13 cellular contexts compared by ENCODE assay signal in genomic region chr19:49336482-49337266, GRCh38. TPM values are rescaled to one million over a fixed set of nuclear protein-coding genes. Genes with fewer than 3 reads are reported as not detected.
DNase-seq lines count a peak whose midpoint lies in the region; ATAC-seq and TF ChIP-seq lines count a peak whose summit lies in the region.
"Had no signal": no experiment of that assay in that cellular context is flagged by ENCODE, and none has a peak within 500 bp of the region (broad histone marks: within the 10 kb centered on the region; RNA-seq: fewer than 3 reads in every experiment).

No MANE protein-coding gene starts in this region.

- BruUV-seq in IMR-90 (replicated peaks; lab: Mats Ljungman, UMichigan), result no TSS peak

- no peak overlapping the region for H4K8ac ChIP-seq in IMR-90 (ENCODE audit: low read depth in 2 of 2, low read length in 2 of 2)

- H3K27me3 Mint-ChIP-seq in CD8-positive, alpha-beta memory T cell, result peaks cover 0 to 3% of the 10 kb centered on the region in 2 donors
- H3K27me3 Mint-ChIP-seq in activated naive CD8-positive, alpha-beta T cell treated with anti-CD3 and anti-CD28 coated beads, Interleukin-2, amount 10 ng/mL, durations not matched to agents 7 days and 5 days, result no peaks in the 10 kb centered on the region
- no peaks in the 10 kb centered on the region for H3K27me3 Mint-ChIP-seq in natural killer cell treated with Interleukin-12 subunit alpha and Interleukin-12 subunit beta and Interleukin-15 and Interleukin-18, amount 100 ng/mL, for 72 hours

- no peak overlapping the region for H2AFZ ChIP-seq in IMR-90 (replicated peaks; ENCODE audit: low read length, poor library complexity)

- H3K9me1 ChIP-seq in IMR-90 (ENCODE audit: insufficient read depth, low read length), result peaks cover 5% of the 10 kb centered on the region; the same call in 1 of the 2 replicates

- TF ChIP-seq POLR2A in IMR-90 (IDR thresholded peaks at IDR 0.05; ENCODE audit: low read depth, low read length), result no peak

- POLR2A ChIA-PET in CD8-positive, alpha-beta memory T cell (lab: Charles Lee), result no interaction called here
- POLR2A ChIA-PET in IMR-90 (lab: Charles Lee; ENCODE audit: unreplicated experiment), result no interaction called here
- POLR2A ChIA-PET in activated naive CD8-positive, alpha-beta T cell treated with anti-CD3 and anti-CD28 coated beads, Interleukin-2, amount 10 ng/mL, durations not matched to agents 7 days and 5 days (lab: Charles Lee), result interaction anchor here (1.2 kb wide), 1 partner anchor 140 kb away, joined by 3 read pairs; no protein-coding TSS in a partner anchor

- H3K36me3 Mint-ChIP-seq in CD8-positive, alpha-beta memory T cell, result peaks cover 4 to 46% (median 12%) of the 10 kb centered on the region in 3 donors
- peaks cover 28% of the 10 kb centered on the region for H3K36me3 Mint-ChIP-seq in activated naive CD8-positive, alpha-beta T cell treated with anti-CD3 and anti-CD28 coated beads, Interleukin-2, amount 10 ng/mL, durations not matched to agents 7 days and 5 days
- H3K36me3 Mint-ChIP-seq in natural killer cell treated with Interleukin-12 subunit alpha and Interleukin-12 subunit beta and Interleukin-15 and Interleukin-18, amount 100 ng/mL, for 72 hours, result peaks cover 14% of the 10 kb centered on the region

- H3K18ac ChIP-seq in IMR-90 (ENCODE audit: low read depth, low read length), result no peak overlapping the region

- in situ Hi-C loops in IMR-90 (cut with MboI; ENCODE audit: low sequenced_read_pairs), result no loop called here

- WGBS in IMR-90 (ENCODE audit: extremely low coverage in 2 of 2, insufficient read length in 1 of 2), 2 experiments, result 80% methylated on average over 1 of the region's 10 CpGs; no CpG with 5 or more reads in 1 of the 2 experiments

- H3K4me1 ChIP-seq in CD8-positive, alpha-beta memory T cell (ENCODE audit: insufficient read depth, low read length), result peaks cover 54% of the 10 kb centered on the region
- no peaks in the 10 kb centered on the region for H3K4me1 ChIP-seq in IMR-90 (ENCODE audit: control insufficient read depth, insufficient read depth, low read length)

- no peak overlapping the region for H3K4ac ChIP-seq in IMR-90 (ENCODE audit: low read depth, low read length)

- no peaks in the 10 kb centered on the region for H3K27me3 ChIP-seq in CD8-positive, alpha-beta memory T cell (ENCODE audit: insufficient read depth, low read length, poor library complexity, severe bottlenecking)
- no peaks in the 10 kb centered on the region for H3K27me3 ChIP-seq in IMR-90 (ENCODE audit: control insufficient read depth, insufficient read depth, low read length)
- H3K27me3 ChIP-seq: right lobe of liver had no signal

- peak overlapping the region; percentile 85 to 100 (median 98) for H3K27ac Mint-ChIP-seq in CD8-positive, alpha-beta memory T cell
- peak overlapping the region; percentile 99 for H3K27ac Mint-ChIP-seq in activated naive CD8-positive, alpha-beta T cell treated with anti-CD3 and anti-CD28 coated beads, Interleukin-2, amount 10 ng/mL, durations not matched to agents 7 days and 5 days
- H3K27ac Mint-ChIP-seq in natural killer cell treated with Interleukin-12 subunit alpha and Interleukin-12 subunit beta and Interleukin-15 and Interleukin-18, amount 100 ng/mL, for 72 hours, result peak overlapping the region; percentile 100

- no peak overlapping the region for H2BK15ac ChIP-seq in IMR-90 (ENCODE audit: low read depth, low read length)

- no peak overlapping the region for H4K91ac ChIP-seq in IMR-90 (ENCODE audit: insufficient read depth, low read depth, low read length)

- intact Hi-C loops in IMR-90 (cut with micrococcal nuclease), result no loop called here

- H3K27ac ChIP-seq in CD8-positive, alpha-beta memory T cell (ENCODE audit: low read depth, low read length), result no peak overlapping the region
- H3K27ac ChIP-seq in IMR-90 (ENCODE audit: insufficient read depth, low read length), result no peak overlapping the region
- H3K27ac ChIP-seq: thoracic aorta had no signal

- H4K20me1 ChIP-seq in IMR-90 (ENCODE audit: insufficient read depth, low read length), result peaks cover 5% of the 10 kb centered on the region; the same call in 1 of the 2 replicates

- H2AK9ac ChIP-seq in IMR-90 (replicated peaks; ENCODE audit: low read depth, low read length, poor library complexity), result peak overlapping the region; percentile 55

- H3K56ac ChIP-seq in IMR-90 (ENCODE audit: extremely low read depth, insufficient read depth, low read length), result no peak overlapping the region

- H3K4me2 ChIP-seq in IMR-90 (ENCODE audit: low read depth, low read length), result no peak overlapping the region

- no peak overlapping the region for H2BK5ac ChIP-seq in IMR-90 (ENCODE audit: low read depth, low read length, poor library complexity, severe bottlenecking)

- peak overlapping the region; percentile 94 to 99 (median 98) for H3K4me3 Mint-ChIP-seq in CD8-positive, alpha-beta memory T cell
- H3K4me3 Mint-ChIP-seq in activated naive CD8-positive, alpha-beta T cell treated with anti-CD3 and anti-CD28 coated beads, Interleukin-2, amount 10 ng/mL, durations not matched to agents 7 days and 5 days, result peak overlapping the region; percentile 98
- H3K4me3 Mint-ChIP-seq in natural killer cell treated with Interleukin-12 subunit alpha and Interleukin-12 subunit beta and Interleukin-15 and Interleukin-18, amount 100 ng/mL, for 72 hours, result peak overlapping the region; percentile 100

- no peak overlapping the region for H3K23ac ChIP-seq in IMR-90 (ENCODE audit: low read depth, low read length)

- ATAC-seq in IMR-90 (ENCODE audit: low read depth), result no peak
- no peak for ATAC-seq in activated naive CD8-positive, alpha-beta T cell treated with anti-CD3 and anti-CD28 coated beads, Interleukin-2, amount 10 ng/mL, durations not matched to agents 7 days and 5 days (ENCODE audit: low read depth)
- no peak for ATAC-seq in natural killer cell treated with Interleukin-12 subunit alpha and Interleukin-12 subunit beta and Interleukin-15 and Interleukin-18, amount 100 ng/mL, for 72 hours
- ATAC-seq: right lobe of liver had no signal

- no peaks in the 10 kb centered on the region for H3K9me3 ChIP-seq in CD8-positive, alpha-beta memory T cell (ENCODE audit: low read length)
- H3K9me3 ChIP-seq in IMR-90 (ENCODE audit: control insufficient read depth, insufficient read depth, low read length), result no peaks in the 10 kb centered on the region
- H3K9me3 ChIP-seq: right lobe of liver, thoracic aorta had no signal

- H3K4me1 Mint-ChIP-seq in CD8-positive, alpha-beta memory T cell, result peaks cover 53 to 85% (median 80%) of the 10 kb centered on the region in 3 donors
- H3K4me1 Mint-ChIP-seq in activated naive CD8-positive, alpha-beta T cell treated with anti-CD3 and anti-CD28 coated beads, Interleukin-2, amount 10 ng/mL, durations not matched to agents 7 days and 5 days, result peaks cover 54% of the 10 kb centered on the region
- peaks cover 65 to 68% of the 10 kb centered on the region in 2 donors for H3K4me1 Mint-ChIP-seq in natural killer cell treated with Interleukin-12 subunit alpha and Interleukin-12 subunit beta and Interleukin-15 and Interleukin-18, amount 100 ng/mL, for 72 hours (ENCODE audit: low read depth in 2 of 2)

- H2BK20ac ChIP-seq in IMR-90 (ENCODE audit: low read depth, low read length), result no peak overlapping the region

- no peak for DNase-seq in CD8-positive, alpha-beta memory T cell
- no peak for DNase-seq in IMR-90
- DNase-seq in activated naive CD8-positive, alpha-beta T cell treated with anti-CD3 and anti-CD28 coated beads, Interleukin-2, amount 10 ng/mL, durations not matched to agents 7 days and 5 days, result peak; percentile 21
- DNase-seq in natural killer cell treated with Interleukin-12 subunit alpha and Interleukin-12 subunit beta and Interleukin-15 and Interleukin-18, amount 100 ng/mL, for 72 hours (ENCODE audit: low spot score), result no peak
- DNase-seq in C1 segment of cervical spinal cord (lab: John Stamatoyannopoulos, UW), result no peak
- no peak for DNase-seq in NCI-H2081 (lab: John Stamatoyannopoulos, UW)
- DNase-seq in EL, result no peak
- DNase-seq: cortex of kidney, NCI-H1092, NCI-H526 treated with DMSO at 0.1 percent for 48 hours, SHP77 treated with DMSO at 0.1 percent for 48 hours had no signal

- TF ChIP-seq CTCF in IMR-90 (conservative IDR thresholded peaks at IDR 0.05; ENCODE audit: low read depth, low read length), result no peak

- H3K14ac ChIP-seq in IMR-90 (replicated peaks; ENCODE audit: low read depth, low read length), result no peak overlapping the region

- H3K36me3 ChIP-seq in CD8-positive, alpha-beta memory T cell (ENCODE audit: insufficient read depth, low read length), result peaks cover 14% of the 10 kb centered on the region
- peaks cover 20% of the 10 kb centered on the region for H3K36me3 ChIP-seq in IMR-90 (ENCODE audit: control insufficient read depth, insufficient read depth, low read length)
- H3K36me3 ChIP-seq: right lobe of liver had no signal

- dilution Hi-C loops in IMR-90 (cut with HindIII; ENCODE audit: low sequenced_read_pairs, unreplicated experiment), result no loop called here

- no peak for TF ChIP-seq RAD21 in IMR-90 (IDR thresholded peaks at IDR 0.05; ENCODE audit: low read length)

- no peak overlapping the region for H4K5ac ChIP-seq in IMR-90 (ENCODE audit: low read depth, low read length)

- peaks cover 0 to 2% of the 10 kb centered on the region in 2 experiments; a peak in 1 of 4 replicates for H3K79me1 ChIP-seq in IMR-90 (ENCODE audit: low read depth in 1 of 2, low read length in 2 of 2)

- H3K4me3 ChIP-seq in CD8-positive, alpha-beta memory T cell (ENCODE audit: low read length), result peak overlapping the region; percentile 79
- no peak overlapping the region for H3K4me3 ChIP-seq in IMR-90 (ENCODE audit: insufficient read depth, low read depth, low read length)

- no peaks in the 10 kb centered on the region for H3K9me3 Mint-ChIP-seq in CD8-positive, alpha-beta memory T cell
- H3K9me3 Mint-ChIP-seq in activated naive CD8-positive, alpha-beta T cell treated with anti-CD3 and anti-CD28 coated beads, Interleukin-2, amount 10 ng/mL, durations not matched to agents 7 days and 5 days, result no peaks in the 10 kb centered on the region
- no peaks in the 10 kb centered on the region for H3K9me3 Mint-ChIP-seq in natural killer cell treated with Interleukin-12 subunit alpha and Interleukin-12 subunit beta and Interleukin-15 and Interleukin-18, amount 100 ng/mL, for 72 hours

- CTCF ChIA-PET in CD8-positive, alpha-beta memory T cell (lab: Charles Lee), result no interaction called here
- CTCF ChIA-PET in IMR-90 (lab: Yijun Ruan, JAX), result no interaction called here

- no peak overlapping the region for H3K9ac ChIP-seq in IMR-90 (ENCODE audit: low read depth, low read length)

- no peak overlapping the region for H2AK5ac ChIP-seq in IMR-90 (ENCODE audit: low read depth, low read length)

- H2BK120ac ChIP-seq in IMR-90 (ENCODE audit: low read depth, low read length), result no peak overlapping the region

RNA-seq across cellular contexts. Expression of gene CD37, which starts 1.5 kb away (rescaled TPM):
- 100 to 1,000 TPM; 116 to 127 TPM for total RNA-seq in CD8-positive, alpha-beta memory T cell
- polyA plus RNA-seq in CD8-positive, alpha-beta memory T cell, result 188 TPM
- total RNA-seq in IMR-90 (2012; rRNA removed), result not detected in 2 replicates
- not detected in 2 replicates for polyA plus RNA-seq in IMR-90 (2012; rRNA removed)
- not detected in 2 replicates for polyA plus RNA-seq in IMR-90 (2012; cell fraction: cytosol; rRNA removed)
- not detected in 2 replicates for polyA plus RNA-seq in IMR-90 (2012; cell fraction: nucleus; rRNA removed; ENCODE audit: low replicate concordance)
- total RNA-seq in activated naive CD8-positive, alpha-beta T cell treated with anti-CD3 and anti-CD28 coated beads, Interleukin-2, amount 10 ng/mL, durations not matched to agents 7 days and 5 days, result 100 to 1,000 TPM; 246 to 258 TPM
- total RNA-seq in natural killer cell treated with Interleukin-12 subunit alpha and Interleukin-12 subunit beta and Interleukin-15 and Interleukin-18, amount 100 ng/mL, for 72 hours, result 100 to 1,000 TPM; 102 to 122 TPM

RNA-seq across cellular contexts. Expression of gene SLC6A16, which starts 11.7 kb away (rescaled TPM):
- total RNA-seq in CD8-positive, alpha-beta memory T cell, result 1 to 10 TPM; 1.1 to 1.2 TPM
- 1.7 TPM for polyA plus RNA-seq in CD8-positive, alpha-beta memory T cell
- total RNA-seq in IMR-90 (2012; rRNA removed), result under 0.01 and 0.18 TPM in 2 replicates
- 0.76 and 0.89 TPM in 2 replicates for polyA plus RNA-seq in IMR-90 (2012; rRNA removed)
- 0.20 and 0.30 TPM in 2 replicates for polyA plus RNA-seq in IMR-90 (2012; cell fraction: cytosol; rRNA removed)
- polyA plus RNA-seq in IMR-90 (2012; cell fraction: nucleus; rRNA removed; ENCODE audit: low replicate concordance), result 3.8 and 14.8 TPM in 2 replicates
- total RNA-seq in activated naive CD8-positive, alpha-beta T cell treated with anti-CD3 and anti-CD28 coated beads, Interleukin-2, amount 10 ng/mL, durations not matched to agents 7 days and 5 days, result 1 to 10 TPM; 3.7 to 5.1 TPM
- total RNA-seq in natural killer cell treated with Interleukin-12 subunit alpha and Interleukin-12 subunit beta and Interleukin-15 and Interleukin-18, amount 100 ng/mL, for 72 hours, result 1 to 10 TPM; 4.2 to 5.3 TPM

RNA-seq across cellular contexts. Expression of gene TEAD2, which starts 25.5 kb away (rescaled TPM):
- not detected for total RNA-seq in CD8-positive, alpha-beta memory T cell
- polyA plus RNA-seq in CD8-positive, alpha-beta memory T cell, result not detected
- total RNA-seq in IMR-90 (2012; rRNA removed), result 30.8 and 31.7 TPM in 2 replicates
- polyA plus RNA-seq in IMR-90 (2012; rRNA removed), result 33.6 and 37.6 TPM in 2 replicates
- 30.8 and 35.5 TPM in 2 replicates for polyA plus RNA-seq in IMR-90 (2012; cell fraction: cytosol; rRNA removed)
- polyA plus RNA-seq in IMR-90 (2012; cell fraction: nucleus; rRNA removed; ENCODE audit: low replicate concordance), result 30.3 and 49.5 TPM in 2 replicates
- total RNA-seq in activated naive CD8-positive, alpha-beta T cell treated with anti-CD3 and anti-CD28 coated beads, Interleukin-2, amount 10 ng/mL, durations not matched to agents 7 days and 5 days, result not detected
- total RNA-seq in natural killer cell treated with Interleukin-12 subunit alpha and Interleukin-12 subunit beta and Interleukin-15 and Interleukin-18, amount 100 ng/mL, for 72 hours, result not detected

RNA-seq across cellular contexts. Expression of gene DKKL1, which starts 27.0 kb away (rescaled TPM):
- total RNA-seq in CD8-positive, alpha-beta memory T cell, result not detected
- polyA plus RNA-seq in CD8-positive, alpha-beta memory T cell, result not detected
- total RNA-seq in IMR-90 (2012; rRNA removed), result not detected in 2 replicates
- polyA plus RNA-seq in IMR-90 (2012; rRNA removed), result 0.67 TPM in 2 replicates
- polyA plus RNA-seq in IMR-90 (2012; cell fraction: cytosol; rRNA removed), result 0.25 and 0.31 TPM in 2 replicates
- polyA plus RNA-seq in IMR-90 (2012; cell fraction: nucleus; rRNA removed; ENCODE audit: low replicate concordance), result 0.20 and 0.29 TPM in 2 replicates
- not detected for total RNA-seq in activated naive CD8-positive, alpha-beta T cell treated with anti-CD3 and anti-CD28 coated beads, Interleukin-2, amount 10 ng/mL, durations not matched to agents 7 days and 5 days
- not detected for total RNA-seq in natural killer cell treated with Interleukin-12 subunit alpha and Interleukin-12 subunit beta and Interleukin-15 and Interleukin-18, amount 100 ng/mL, for 72 hours
- total RNA-seq: right lobe of liver had no signal

RNA-seq across cellular contexts. Expression of gene KASH5, which starts 51.4 kb away (rescaled TPM):
- under 1 TPM in 1 of 2 experiments, not detected in 1; 0.31 TPM for total RNA-seq in CD8-positive, alpha-beta memory T cell
- not detected for polyA plus RNA-seq in CD8-positive, alpha-beta memory T cell
- total RNA-seq in IMR-90 (2012; rRNA removed), result not detected in 2 replicates
- not detected in 2 replicates for polyA plus RNA-seq in IMR-90 (2012; rRNA removed)
- polyA plus RNA-seq in IMR-90 (2012; cell fraction: cytosol; rRNA removed), result not detected in 2 replicates
- 0.05 TPM in 1 of 2 replicates, not detected in the other for polyA plus RNA-seq in IMR-90 (2012; cell fraction: nucleus; rRNA removed; ENCODE audit: low replicate concordance)
- total RNA-seq in activated naive CD8-positive, alpha-beta T cell treated with anti-CD3 and anti-CD28 coated beads, Interleukin-2, amount 10 ng/mL, durations not matched to agents 7 days and 5 days, result not detected
- total RNA-seq in natural killer cell treated with Interleukin-12 subunit alpha and Interleukin-12 subunit beta and Interleukin-15 and Interleukin-18, amount 100 ng/mL, for 72 hours, result under 1 TPM in 1 of 2 donors, not detected in 1; 0.56 TPM
- total RNA-seq: thoracic aorta had no signal

Comparison
In these comparisons a context has a peak if more than half of its experiments do, and no peak if none do; other contexts are left out.
1. RNA of gene CD37, which starts 1.5 kb away (total RNA-seq): 246 to 258 TPM in activated naive CD8-positive, alpha-beta T cell treated with anti-CD3 and anti-CD28 coated beads, Interleukin-2, amount 10 ng/mL, durations not matched to agents 7 days and 5 days, 116 to 127 TPM in CD8-positive, alpha-beta memory T cell and 102 to 122 TPM in natural killer cell treated with Interleukin-12 subunit alpha and Interleukin-12 subunit beta and Interleukin-15 and Interleukin-18, amount 100 ng/mL, for 72 hours; not detected in IMR-90; every median in the first group is over 100 times any median in the second.
2. RNA of gene TEAD2, which starts 25.5 kb away (total RNA-seq): 30.8 to 31.7 TPM in IMR-90; not detected in natural killer cell treated with Interleukin-12 subunit alpha and Interleukin-12 subunit beta and Interleukin-15 and Interleukin-18, amount 100 ng/mL, for 72 hours, not detected in CD8-positive, alpha-beta memory T cell and not detected in activated naive CD8-positive, alpha-beta T cell treated with anti-CD3 and anti-CD28 coated beads, Interleukin-2, amount 10 ng/mL, durations not matched to agents 7 days and 5 days; every median in the first group is over 10 times any median in the second.
3. Peak in every context shown above with its lines, with median percentiles within 50 percentile points of each other: H3K27ac Mint-ChIP-seq and H3K4me3 Mint-ChIP-seq.